ENCODE assay signal across 16 cellular contexts in genomic region chr3:105402287-105402801, GRCh38. TPM values are rescaled to one million over a fixed set of nuclear protein-coding genes. Genes with fewer than 3 reads are reported as not detected.
DNase-seq lines count a peak whose midpoint lies in the region; ATAC-seq, FAIRE-seq and TF ChIP-seq lines count a peak whose summit lies in the region.
"Had no signal": no experiment of that assay in that cellular context is flagged by ENCODE, and none has a peak within 500 bp of the region (broad histone marks: within the 10 kb centered on the region; RNA-seq: fewer than 3 reads in every experiment).

No MANE protein-coding gene starts in this region.

- peak; percentile 41 for DNase-seq in EH (ENCODE audit: low read depth)
- peak; percentile 97 for DNase-seq in bronchial epithelial cell (ENCODE audit: low read depth)
- no peak for DNase-seq in occipital lobe (lab: John Stamatoyannopoulos, UW)
- no peak for DNase-seq in dorsolateral prefrontal cortex
- DNase-seq in gastrocnemius medialis, result no peak
- no peak for DNase-seq in AG20443 (ENCODE audit: low spot score)
- DNase-seq: activated T-cell treated with anti-CD3 and anti-CD28 coated beads, Interleukin-2, amount 50 U/mL, for 48 hours; amygdala; C1 segment of cervical spinal cord; effector CD4-positive, alpha-beta T cell; NCI-H1694 had no signal

- H3K27ac ChIP-seq in mesodermal cell (ENCODE audit: low read depth, low read length, severe bottlenecking) (peak overlapping the region; percentile 8), dorsolateral prefrontal cortex (peak overlapping the region in 11 of 59 donors; percentile 1 to 85 (median 42)), gastrocnemius medialis (no peak overlapping the region)
- H3K27ac ChIP-seq: pancreas had no signal

- 84 to 88% methylated on average over 2 to 5 of the region's 6 CpGs for WGBS in mesodermal cell (ENCODE audit: insufficient coverage in 2 of 2), 2 experiments

- in situ Hi-C loops in gastrocnemius medialis (cut with MboI; ENCODE audit: low sequenced_read_pairs in 4 of 4), result no loop called here

- no peak for ATAC-seq in gastrocnemius medialis
- ATAC-seq: stimulated activated effector memory CD8-positive, alpha-beta T cell treated with anti-CD3 and anti-CD28 coated beads, Interleukin-12 subunit alpha, Interleukin-12 subunit beta, amount 100 ng/mL, for 72 hours had no signal

- no peak for TF ChIP-seq RAD21 in Ishikawa (IDR thresholded peaks at IDR 0.05; ENCODE audit: low read depth)

- FAIRE-seq in bronchial epithelial cell (lab: Jason Lieb, UNC), result peak; percentile 85
- FAIRE-seq: pancreas had no signal

- H3K9me3 ChIP-seq in mesodermal cell (ENCODE audit: control insufficient read depth, low read length), result peaks cover 4% of the 10 kb centered on the region
- H3K9me3 ChIP-seq in gastrocnemius medialis, result no peaks in the 10 kb centered on the region
- H3K9me3 ChIP-seq: pancreas had no signal

- H3K4me3 ChIP-seq in bronchial epithelial cell (ENCODE audit: low read depth, low read length), result no peak overlapping the region
- H3K4me3 ChIP-seq in mesodermal cell (ENCODE audit: extremely low read depth, insufficient read depth, low read length, poor library complexity, severe bottlenecking), result no peak overlapping the region
- no peak overlapping the region for H3K4me3 ChIP-seq in dorsolateral prefrontal cortex
- no peak overlapping the region for H3K4me3 ChIP-seq in gastrocnemius medialis
- H3K4me3 ChIP-seq: lung, pancreas had no signal

- no peak for TF ChIP-seq POLR2A in gastrocnemius medialis (IDR thresholded peaks at IDR 0.05)

- intact Hi-C loops in dorsolateral prefrontal cortex (cut with DNase I) (no loop called here), gastrocnemius medialis (cut with DNase I; ENCODE audit: low total_unique reads) (no loop called here)

- peak; percentile 32; the same call in 1 of the 2 replicates for TF ChIP-seq EP300 in Ishikawa (IDR thresholded peaks at IDR 0.05; ENCODE audit: borderline replicate concordance)

- peaks cover 29% of the 10 kb centered on the region for H3K4me1 ChIP-seq in mesodermal cell (ENCODE audit: control insufficient read depth, insufficient read depth, low read length, poor library complexity, severe bottlenecking)
- no peaks in the 10 kb centered on the region for H3K4me1 ChIP-seq in gastrocnemius medialis

- H3K36me3 ChIP-seq in bronchial epithelial cell (ENCODE audit: control insufficient read depth, insufficient read depth, low read length) (no peaks in the 10 kb centered on the region), mesodermal cell (ENCODE audit: control insufficient read depth, insufficient read depth, low read length) (peaks cover 6% of the 10 kb centered on the region), gastrocnemius medialis (no peaks in the 10 kb centered on the region)
- H3K36me3 ChIP-seq: pancreas had no signal

- H3K27me3 ChIP-seq in bronchial epithelial cell (ENCODE audit: control insufficient read depth, insufficient read depth, low read length) (no peaks in the 10 kb centered on the region), dorsolateral prefrontal cortex (no peaks in the 10 kb centered on the region), gastrocnemius medialis (no peaks in the 10 kb centered on the region)
- H3K27me3 ChIP-seq: pancreas had no signal

- TF ChIP-seq CTCF in bronchial epithelial cell (IDR thresholded peaks at IDR 0.05; ENCODE audit: insufficient read depth, low read length, severe bottlenecking) (no peak), dorsolateral prefrontal cortex (IDR thresholded peaks at IDR 0.05 in 54 of 56, conservative IDR thresholded peaks at IDR 0.05 in 2 of 56; ENCODE audit: low read depth in 1 of 56, partially characterized antibody in 56 of 56) (no peak), gastrocnemius medialis (IDR thresholded peaks at IDR 0.05 in 4 of 5, conservative IDR thresholded peaks at IDR 0.05 in 1 of 5) (no peak)

TF ChIP-seq in Ishikawa, 13 proteins besides CTCF, POLR2A, EP300 and RAD21:
- TF ChIP-seq EGR1 (IDR thresholded peaks at IDR 0.05) (no peak), TEAD4 (IDR thresholded peaks at IDR 0.05) (peak; percentile 55; the same call in 1 of the 2 replicates), YY1 (IDR thresholded peaks at IDR 0.05; ENCODE audit: low read depth) (peak; percentile 68; the same call in 1 of the 2 replicates)

RNA-seq across cellular contexts. Expression of gene ALCAM, which starts 35.6 kb away (rescaled TPM):
- total RNA-seq in bronchial epithelial cell, result 196 and 294 TPM in 2 replicates
- polyA plus RNA-seq in mesodermal cell (2013, experiment 1 of 2), result 77.3 TPM
- polyA plus RNA-seq in mesodermal cell (2013, experiment 2 of 2), result 98.1 TPM
- total RNA-seq in occipital lobe, result 119 TPM
- total RNA-seq in dorsolateral prefrontal cortex, result 100 to 1,000 TPM in 27 of 120 experiments, 10 to 100 TPM in 93; 43.9 to 211 (median 78.4) TPM
- 1 to 10 TPM in 3 of 4 donors, under 1 TPM in 1; 0.82 to 3.5 (median 1.6) TPM for total RNA-seq in gastrocnemius medialis

Comparison
In these comparisons a context has a peak if more than half of its experiments do, and no peak if none do; other contexts are left out.
1. DNase-seq: peak in EH (single experiment) and bronchial epithelial cell (single experiment); none in occipital lobe (single experiment), dorsolateral prefrontal cortex (0 of 10), gastrocnemius medialis (0 of 2) and AG20443 (single experiment).
2. RNA of gene ALCAM, which starts 35.6 kb away (total RNA-seq): 196 to 294 TPM in bronchial epithelial cell, 119 TPM in occipital lobe (single experiment) and 43.9 to 211 TPM in dorsolateral prefrontal cortex; 0.82 to 3.5 TPM in gastrocnemius medialis; every median in the first group is over 4 times any median in the second.